1 cellular context compared by ENCODE assay signal in the genomic region with DNA sequence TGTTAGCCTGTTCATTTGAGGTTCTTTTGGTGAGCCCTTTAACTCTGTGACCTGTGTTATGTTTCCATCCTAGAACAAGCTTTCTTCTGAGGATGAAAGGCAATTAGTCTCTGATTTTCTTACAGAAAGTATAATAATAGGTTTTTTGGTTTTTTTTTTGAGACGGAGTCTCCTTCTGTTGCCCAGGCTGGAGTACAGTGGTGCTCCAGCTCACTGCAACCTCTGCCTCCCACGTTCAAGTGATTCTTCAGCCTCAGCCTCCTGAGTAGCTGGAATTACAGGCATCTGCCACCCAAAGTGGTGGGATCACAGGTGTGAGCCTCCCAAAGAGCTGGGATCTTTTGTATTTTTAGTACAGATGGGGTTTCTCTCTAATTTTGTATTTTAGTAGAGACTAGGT.
TF ChIP-seq lines count a peak whose summit lies in the region.

No MANE protein-coding gene starts in this region.

TF ChIP-seq in GM12878, 131 proteins besides CTCF, POLR2A, EP300 and RAD21:
- TF ChIP-seq NFXL1 (IDR thresholded peaks at IDR 0.05; ENCODE audit: borderline replicate concordance) (no peak), MYB (IDR thresholded peaks at IDR 0.05; ENCODE audit: borderline replicate concordance, low read depth, low read length) (no peak), SREBF2 (IDR thresholded peaks at IDR 0.05; ENCODE audit: low read length) (no peak), SREBF1 (IDR thresholded peaks at IDR 0.05; ENCODE audit: low read length) (no peak), YY1 (IDR thresholded peaks at IDR 0.05; ENCODE audit: low read depth, low read length) (no peak)
- TF ChIP-seq, protein P1, sequence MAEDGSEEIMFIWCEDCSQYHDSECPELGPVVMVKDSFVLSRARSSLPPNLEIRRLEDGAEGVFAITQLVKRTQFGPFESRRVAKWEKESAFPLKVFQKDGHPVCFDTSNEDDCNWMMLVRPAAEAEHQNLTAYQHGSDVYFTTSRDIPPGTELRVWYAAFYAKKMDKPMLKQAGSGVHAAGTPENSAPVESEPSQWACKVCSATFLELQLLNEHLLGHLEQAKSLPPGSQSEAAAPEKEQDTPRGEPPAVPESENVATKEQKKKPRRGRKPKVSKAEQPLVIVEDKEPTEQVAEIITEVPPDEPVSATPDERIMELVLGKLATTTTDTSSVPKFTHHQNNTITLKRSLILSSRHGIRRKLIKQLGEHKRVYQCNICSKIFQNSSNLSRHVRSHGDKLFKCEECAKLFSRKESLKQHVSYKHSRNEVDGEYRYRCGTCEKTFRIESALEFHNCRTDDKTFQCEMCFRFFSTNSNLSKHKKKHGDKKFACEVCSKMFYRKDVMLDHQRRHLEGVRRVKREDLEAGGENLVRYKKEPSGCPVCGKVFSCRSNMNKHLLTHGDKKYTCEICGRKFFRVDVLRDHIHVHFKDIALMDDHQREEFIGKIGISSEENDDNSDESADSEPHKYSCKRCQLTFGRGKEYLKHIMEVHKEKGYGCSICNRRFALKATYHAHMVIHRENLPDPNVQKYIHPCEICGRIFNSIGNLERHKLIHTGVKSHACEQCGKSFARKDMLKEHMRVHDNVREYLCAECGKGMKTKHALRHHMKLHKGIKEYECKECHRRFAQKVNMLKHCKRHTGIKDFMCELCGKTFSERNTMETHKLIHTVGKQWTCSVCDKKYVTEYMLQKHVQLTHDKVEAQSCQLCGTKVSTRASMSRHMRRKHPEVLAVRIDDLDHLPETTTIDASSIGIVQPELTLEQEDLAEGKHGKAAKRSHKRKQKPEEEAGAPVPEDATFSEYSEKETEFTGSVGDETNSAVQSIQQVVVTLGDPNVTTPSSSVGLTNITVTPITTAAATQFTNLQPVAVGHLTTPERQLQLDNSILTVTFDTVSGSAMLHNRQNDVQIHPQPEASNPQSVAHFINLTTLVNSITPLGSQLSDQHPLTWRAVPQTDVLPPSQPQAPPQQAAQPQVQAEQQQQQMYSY (CRISPR knock-in tag; IDR thresholded peaks at IDR 0.05) = no peak
- TF ChIP-seq, protein P2, sequence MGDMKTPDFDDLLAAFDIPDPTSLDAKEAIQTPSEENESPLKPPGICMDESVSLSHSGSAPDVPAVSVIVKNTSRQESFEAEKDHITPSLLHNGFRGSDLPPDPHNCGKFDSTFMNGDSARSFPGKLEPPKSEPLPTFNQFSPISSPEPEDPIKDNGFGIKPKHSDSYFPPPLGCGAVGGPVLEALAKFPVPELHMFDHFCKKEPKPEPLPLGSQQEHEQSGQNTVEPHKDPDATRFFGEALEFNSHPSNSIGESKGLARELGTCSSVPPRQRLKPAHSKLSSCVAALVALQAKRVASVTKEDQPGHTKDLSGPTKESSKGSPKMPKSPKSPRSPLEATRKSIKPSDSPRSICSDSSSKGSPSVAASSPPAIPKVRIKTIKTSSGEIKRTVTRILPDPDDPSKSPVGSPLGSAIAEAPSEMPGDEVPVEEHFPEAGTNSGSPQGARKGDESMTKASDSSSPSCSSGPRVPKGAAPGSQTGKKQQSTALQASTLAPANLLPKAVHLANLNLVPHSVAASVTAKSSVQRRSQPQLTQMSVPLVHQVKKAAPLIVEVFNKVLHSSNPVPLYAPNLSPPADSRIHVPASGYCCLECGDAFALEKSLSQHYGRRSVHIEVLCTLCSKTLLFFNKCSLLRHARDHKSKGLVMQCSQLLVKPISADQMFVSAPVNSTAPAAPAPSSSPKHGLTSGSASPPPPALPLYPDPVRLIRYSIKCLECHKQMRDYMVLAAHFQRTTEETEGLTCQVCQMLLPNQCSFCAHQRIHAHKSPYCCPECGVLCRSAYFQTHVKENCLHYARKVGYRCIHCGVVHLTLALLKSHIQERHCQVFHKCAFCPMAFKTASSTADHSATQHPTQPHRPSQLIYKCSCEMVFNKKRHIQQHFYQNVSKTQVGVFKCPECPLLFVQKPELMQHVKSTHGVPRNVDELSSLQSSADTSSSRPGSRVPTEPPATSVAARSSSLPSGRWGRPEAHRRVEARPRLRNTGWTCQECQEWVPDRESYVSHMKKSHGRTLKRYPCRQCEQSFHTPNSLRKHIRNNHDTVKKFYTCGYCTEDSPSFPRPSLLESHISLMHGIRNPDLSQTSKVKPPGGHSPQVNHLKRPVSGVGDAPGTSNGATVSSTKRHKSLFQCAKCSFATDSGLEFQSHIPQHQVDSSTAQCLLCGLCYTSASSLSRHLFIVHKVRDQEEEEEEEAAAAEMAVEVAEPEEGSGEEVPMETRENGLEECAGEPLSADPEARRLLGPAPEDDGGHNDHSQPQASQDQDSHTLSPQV (IDR thresholded peaks at IDR 0.05) = no peak
